ENCODE assay signal across 1 cellular context in the genomic region with DNA sequence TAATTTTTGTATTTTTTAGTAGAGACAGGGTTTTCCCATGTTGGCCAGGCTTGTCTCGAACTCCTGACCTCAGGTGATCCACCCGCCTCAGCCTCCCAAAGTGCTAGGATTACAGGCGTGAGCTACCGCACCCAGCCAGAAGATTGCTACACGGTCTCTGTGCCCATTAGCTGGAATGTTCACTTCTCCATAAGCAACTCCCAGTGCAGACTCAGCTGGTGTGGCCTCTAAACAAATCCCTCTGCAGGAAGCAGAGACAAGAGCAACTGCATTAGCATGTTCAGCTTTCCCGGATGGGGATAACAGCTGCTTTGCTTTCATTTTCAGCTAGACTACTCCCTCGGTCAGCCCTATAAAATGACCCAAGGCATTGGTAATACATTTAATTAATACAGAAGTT.
TF ChIP-seq lines count a peak whose summit lies in the region.

No MANE protein-coding gene starts in this region.

TF ChIP-seq in K562, 482 proteins besides CTCF, POLR2A, EP300 and RAD21:
- TF ChIP-seq ETV1 (tag; conservative IDR thresholded peaks at IDR 0.05; ENCODE audit: low read depth), result peak; percentile 12; the same call in 1 of the 2 replicates
- TF ChIP-seq, protein P1, sequence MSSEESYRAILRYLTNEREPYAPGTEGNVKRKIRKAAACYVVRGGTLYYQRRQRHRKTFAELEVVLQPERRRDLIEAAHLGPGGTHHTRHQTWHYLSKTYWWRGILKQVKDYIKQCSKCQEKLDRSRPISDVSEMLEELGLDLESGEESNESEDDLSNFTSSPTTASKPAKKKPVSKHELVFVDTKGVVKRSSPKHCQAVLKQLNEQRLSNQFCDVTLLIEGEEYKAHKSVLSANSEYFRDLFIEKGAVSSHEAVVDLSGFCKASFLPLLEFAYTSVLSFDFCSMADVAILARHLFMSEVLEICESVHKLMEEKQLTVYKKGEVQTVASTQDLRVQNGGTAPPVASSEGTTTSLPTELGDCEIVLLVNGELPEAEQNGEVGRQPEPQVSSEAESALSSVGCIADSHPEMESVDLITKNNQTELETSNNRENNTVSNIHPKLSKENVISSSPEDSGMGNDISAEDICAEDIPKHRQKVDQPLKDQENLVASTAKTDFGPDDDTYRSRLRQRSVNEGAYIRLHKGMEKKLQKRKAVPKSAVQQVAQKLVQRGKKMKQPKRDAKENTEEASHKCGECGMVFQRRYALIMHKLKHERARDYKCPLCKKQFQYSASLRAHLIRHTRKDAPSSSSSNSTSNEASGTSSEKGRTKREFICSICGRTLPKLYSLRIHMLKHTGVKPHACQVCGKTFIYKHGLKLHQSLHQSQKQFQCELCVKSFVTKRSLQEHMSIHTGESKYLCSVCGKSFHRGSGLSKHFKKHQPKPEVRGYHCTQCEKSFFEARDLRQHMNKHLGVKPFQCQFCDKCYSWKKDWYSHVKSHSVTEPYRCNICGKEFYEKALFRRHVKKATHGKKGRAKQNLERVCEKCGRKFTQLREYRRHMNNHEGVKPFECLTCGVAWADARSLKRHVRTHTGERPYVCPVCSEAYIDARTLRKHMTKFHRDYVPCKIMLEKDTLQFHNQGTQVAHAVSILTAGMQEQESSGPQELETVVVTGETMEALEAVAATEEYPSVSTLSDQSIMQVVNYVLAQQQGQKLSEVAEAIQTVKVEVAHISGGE (CRISPR knock-in tag; IDR thresholded peaks at IDR 0.05), result peak in 1 of 3 experiments; percentile 67; a peak in 2 of 6 replicates
